ENCODE assay signal across 8 cellular contexts in genomic region chrX:3707673-3708072, GRCh38. TPM values are rescaled to one million over a fixed set of nuclear protein-coding genes. Genes with fewer than 3 reads are reported as not detected.
A peak's percentile ranks its signal among the peaks of the same experiment; 100 is the strongest.
DNase-seq lines count a peak whose midpoint lies in the region; ATAC-seq, FAIRE-seq and TF ChIP-seq lines count a peak whose summit lies in the region.
"Not testable (repeated sequence)": the region's sequence is repeated elsewhere in the genome, so short reads cannot be mapped to it uniquely, and the experiment has no call there.

No MANE protein-coding gene starts in this region.

- intact Hi-C loops in activated CD4-positive, alpha-beta memory T cell treated with anti-CD3 and anti-CD28 coated beads for 36 hours (cut with micrococcal nuclease); left lung (cut with DNase I): not testable (repeated sequence)

- H3K4me1 ChIP-seq in BLaER1 = peaks cover 79% of the 10 kb centered on the region
- H3K4me1 ChIP-seq in left lung = not testable (repeated sequence)

- DNase-seq in NCI-H748 treated with DMSO at 0.1 percent for 48 hours (lab: John Stamatoyannopoulos, UW) (peak; percentile 34), activated gamma-delta T cell treated with Interleukin-2 at 50 U/mL for 16 hours (peak; percentile 16)
- DNase-seq in activated CD4-positive, alpha-beta memory T cell treated with anti-CD3 and anti-CD28 coated beads for 36 hours; left lung; stimulated activated naive CD8-positive, alpha-beta T cell treated with anti-CD3 and anti-CD28 coated beads, Interleukin-15, Interleukin-2, amounts not matched to agents 100 U/mL and 50 U/mL, for 24 hours: not testable (repeated sequence)

- not testable (repeated sequence) for H3K9ac ChIP-seq in BLaER1

- not testable (repeated sequence) for H3K9me3 Mint-ChIP-seq in activated CD4-positive, alpha-beta memory T cell treated with anti-CD3 and anti-CD28 coated beads for 36 hours

- peak; percentile 60 for FAIRE-seq in colon (lab: Jason Lieb, UNC)

- H3K9me3 ChIP-seq in BLaER1 = peaks cover 14% of the 10 kb centered on the region; the same call in 1 of the 2 replicates
- H3K9me3 ChIP-seq in left lung = not testable (repeated sequence)

- not testable (repeated sequence) for TF ChIP-seq CTCF in left lung (IDR thresholded peaks at IDR 0.05)

- H4K20me1 ChIP-seq in BLaER1 = peaks cover 100% of the 10 kb centered on the region

- not testable (repeated sequence) for H3K27me3 ChIP-seq in BLaER1, left lung

- not testable (repeated sequence) for H3K27me3 Mint-ChIP-seq in activated CD4-positive, alpha-beta memory T cell treated with anti-CD3 and anti-CD28 coated beads for 36 hours

- H3K36me3 ChIP-seq in BLaER1 = peaks cover 72% of the 10 kb centered on the region
- not testable (repeated sequence) for H3K36me3 ChIP-seq in left lung

- peaks cover 37% of the 10 kb centered on the region for H3K36me3 Mint-ChIP-seq in activated CD4-positive, alpha-beta memory T cell treated with anti-CD3 and anti-CD28 coated beads for 36 hours

- peak; percentile 75 for ATAC-seq in HG03280 (IDR thresholded peaks at IDR 0.05; ENCODE audit: unreplicated experiment)
- ATAC-seq in left lung = peak; percentile 10
- peak; percentile 44 for ATAC-seq in stimulated activated naive CD8-positive, alpha-beta T cell treated with anti-CD3 and anti-CD28 coated beads, Interleukin-15, Interleukin-2, amounts not matched to agents 100 U/mL and 50 U/mL, for 24 hours

- peaks cover 59% of the 10 kb centered on the region for H3K4me1 Mint-ChIP-seq in activated CD4-positive, alpha-beta memory T cell treated with anti-CD3 and anti-CD28 coated beads for 36 hours (ENCODE audit: low read depth)

- H3K27ac ChIP-seq in BLaER1, left lung: not testable (repeated sequence)

- CTCF ChIA-PET in activated CD4-positive, alpha-beta memory T cell treated with anti-CD3 and anti-CD28 coated beads for 36 hours (lab: Charles Lee) = interaction anchor here (1.1 kb wide), 1 partner anchor 56 kb away, joined by 3 read pairs; no protein-coding TSS in a partner anchor

- H3K4me3 Mint-ChIP-seq in activated CD4-positive, alpha-beta memory T cell treated with anti-CD3 and anti-CD28 coated beads for 36 hours = not testable (repeated sequence)

- H3K4me2 ChIP-seq in BLaER1 = peak overlapping the region; percentile 62

- H3K27ac Mint-ChIP-seq in activated CD4-positive, alpha-beta memory T cell treated with anti-CD3 and anti-CD28 coated beads for 36 hours = peak overlapping the region; percentile 82

- not testable (repeated sequence) for H3K4me3 ChIP-seq in BLaER1, left lung

- POLR2A ChIA-PET in activated CD4-positive, alpha-beta memory T cell treated with anti-CD3 and anti-CD28 coated beads for 36 hours (lab: Charles Lee) = not testable (repeated sequence)

RNA-seq across cellular contexts. Expression of gene PRKX, which starts 5.8 kb away (rescaled TPM):
- 10 to 100 TPM; 89.5 to 90.9 TPM for total RNA-seq in activated CD4-positive, alpha-beta memory T cell treated with anti-CD3 and anti-CD28 coated beads for 36 hours
- total RNA-seq in left lung = 10 to 100 TPM; 13.8 to 23.6 TPM

Comparison
In these comparisons a context has a peak if more than half of its experiments do, and no peak if none do; other contexts are left out.
1. ATAC-seq: peak in every context shown above with its lines; median percentile 75 in HG03280; 44 in stimulated activated naive CD8-positive, alpha-beta T cell treated with anti-CD3 and anti-CD28 coated beads, Interleukin-15, Interleukin-2, amounts not matched to agents 100 U/mL and 50 U/mL, for 24 hours; 10 in left lung.